1 cellular context compared by ENCODE assay signal in genomic region chr7:76051840-76052239, GRCh38.
TF ChIP-seq lines count a peak whose summit lies in the region.

No MANE protein-coding gene starts in this region.

TF ChIP-seq in IMR-90, 13 proteins besides CTCF, POLR2A, EP300 and RAD21:
- TF ChIP-seq SMC3 (IDR thresholded peaks at IDR 0.05; ENCODE audit: low read depth, low read length) (no peak), FOS (IDR thresholded peaks at IDR 0.05; ENCODE audit: low read depth, low read length) (no peak), MAZ (IDR thresholded peaks at IDR 0.05; ENCODE audit: borderline replicate concordance, low read depth, low read length) (no peak), CEBPB (IDR thresholded peaks at IDR 0.05; ENCODE audit: low read depth, low read length) (no peak), CHD1 (IDR thresholded peaks at IDR 0.05; ENCODE audit: low read depth, low read length) (no peak), MXI1 (IDR thresholded peaks at IDR 0.05; ENCODE audit: borderline replicate concordance, low read depth, low read length) (no peak), MAFK (IDR thresholded peaks at IDR 0.05; ENCODE audit: low read depth, low read length) (no peak), BHLHE40 (IDR thresholded peaks at IDR 0.05; ENCODE audit: low read depth, low read length) (no peak), RCOR1 (IDR thresholded peaks at IDR 0.05; ENCODE audit: insufficient replicate concordance, low read length) (no peak), RFX5 (IDR thresholded peaks at IDR 0.05; ENCODE audit: low read depth, low read length) (no peak), NFE2L2 (IDR thresholded peaks at IDR 0.05; ENCODE audit: low read depth, low read length) (no peak)
- TF ChIP-seq, protein P1, sequence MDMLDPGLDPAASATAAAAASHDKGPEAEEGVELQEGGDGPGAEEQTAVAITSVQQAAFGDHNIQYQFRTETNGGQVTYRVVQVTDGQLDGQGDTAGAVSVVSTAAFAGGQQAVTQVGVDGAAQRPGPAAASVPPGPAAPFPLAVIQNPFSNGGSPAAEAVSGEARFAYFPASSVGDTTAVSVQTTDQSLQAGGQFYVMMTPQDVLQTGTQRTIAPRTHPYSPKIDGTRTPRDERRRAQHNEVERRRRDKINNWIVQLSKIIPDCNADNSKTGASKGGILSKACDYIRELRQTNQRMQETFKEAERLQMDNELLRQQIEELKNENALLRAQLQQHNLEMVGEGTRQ (IDR thresholded peaks at IDR 0.05; ENCODE audit: low read depth, low read length): no peak
- TF ChIP-seq, protein P2, sequence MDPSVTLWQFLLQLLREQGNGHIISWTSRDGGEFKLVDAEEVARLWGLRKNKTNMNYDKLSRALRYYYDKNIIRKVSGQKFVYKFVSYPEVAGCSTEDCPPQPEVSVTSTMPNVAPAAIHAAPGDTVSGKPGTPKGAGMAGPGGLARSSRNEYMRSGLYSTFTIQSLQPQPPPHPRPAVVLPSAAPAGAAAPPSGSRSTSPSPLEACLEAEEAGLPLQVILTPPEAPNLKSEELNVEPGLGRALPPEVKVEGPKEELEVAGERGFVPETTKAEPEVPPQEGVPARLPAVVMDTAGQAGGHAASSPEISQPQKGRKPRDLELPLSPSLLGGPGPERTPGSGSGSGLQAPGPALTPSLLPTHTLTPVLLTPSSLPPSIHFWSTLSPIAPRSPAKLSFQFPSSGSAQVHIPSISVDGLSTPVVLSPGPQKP (IDR thresholded peaks at IDR 0.05; ENCODE audit: borderline replicate concordance, low read depth, low read length): no peak
